In the genomic region with DNA sequence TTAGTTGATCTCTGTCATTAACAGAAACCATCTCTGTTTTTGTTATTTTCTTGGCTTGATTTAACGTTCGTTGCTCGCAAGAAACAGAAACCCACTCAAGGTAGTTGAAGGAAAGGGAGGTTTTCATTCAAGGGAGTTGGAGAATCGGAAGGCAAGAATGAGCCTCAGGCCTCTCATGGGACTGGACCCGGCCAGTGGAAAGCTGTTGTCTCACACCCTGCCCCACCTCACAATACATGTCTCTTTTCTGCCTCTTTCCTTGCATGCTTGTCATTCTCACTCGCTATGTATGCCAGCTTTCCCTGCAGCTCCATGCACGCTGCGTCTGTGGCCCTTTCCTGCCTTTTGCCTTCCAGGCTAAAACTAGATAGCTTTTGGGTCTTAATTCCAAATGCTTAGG, we compare ENCODE assay signal across 27 cellular contexts. TPM values are rescaled to one million over a fixed set of nuclear protein-coding genes. Genes with fewer than 3 reads are reported as not detected.
"Had no signal": no experiment of that assay in that cellular context is flagged by ENCODE, and none has a peak within 500 bp of the region (broad histone marks: within the 10 kb centered on the region; RNA-seq: fewer than 3 reads in every experiment).

No MANE protein-coding gene starts in this region.

- H3K4me3 Mint-ChIP-seq: activated CD8-positive, alpha-beta T cell treated with anti-CD3 and anti-CD28 coated beads, Interleukin-2, amount 10 ng/mL, durations not matched to agents 7 days and 5 days; activated T-helper 17 cell treated with anti-CD3 and anti-CD28 coated beads, Interleukin-2, amount 50 U/mL, for 72 hours; naive thymus-derived CD8-positive, alpha-beta T cell; stimulated activated naive CD8-positive, alpha-beta T cell treated with anti-CD3 and anti-CD28 coated beads, Interleukin-15, Interleukin-2, amounts not matched to agents 100 ng/mL and 50 ng/mL, for 24 hours had no signal

- H3K4me3 ChIP-seq: breast epithelium, colonic mucosa, esophagus squamous epithelium, gastroesophageal sphincter, heart right ventricle, lower lobe of right lung, pancreas, thyroid gland had no signal

- H3K36me3 ChIP-seq: breast epithelium, colonic mucosa, neutrophil, pancreas, thyroid gland had no signal

- H3K27me3 Mint-ChIP-seq: activated T-helper 17 cell treated with anti-CD3 and anti-CD28 coated beads, Interleukin-2, amount 50 U/mL, for 72 hours; naive thymus-derived CD8-positive, alpha-beta T cell; stimulated activated naive CD8-positive, alpha-beta T cell treated with anti-CD3 and anti-CD28 coated beads, Interleukin-15, Interleukin-2, amounts not matched to agents 100 ng/mL and 50 ng/mL, for 24 hours had no signal

- H3K9me3 Mint-ChIP-seq: activated naive CD4-positive, alpha-beta T cell treated with anti-CD3 and anti-CD28 coated beads, Interleukin-2, amount 50 U/mL, for 72 hours; activated T-helper 17 cell treated with anti-CD3 and anti-CD28 coated beads, Interleukin-2, amount 50 U/mL, for 72 hours; naive thymus-derived CD8-positive, alpha-beta T cell; stimulated activated naive CD8-positive, alpha-beta T cell treated with anti-CD3 and anti-CD28 coated beads, Interleukin-15, Interleukin-2, amounts not matched to agents 100 ng/mL and 50 ng/mL, for 24 hours had no signal

- ATAC-seq: activated CD8-positive, alpha-beta T cell treated with anti-CD3 and anti-CD28 coated beads, Interleukin-2, amount 10 ng/mL, durations not matched to agents 7 days and 5 days; activated naive CD4-positive, alpha-beta T cell treated with anti-CD3 and anti-CD28 coated beads, Interleukin-2, amount 50 U/mL, for 72 hours; activated T-helper 17 cell treated with anti-CD3 and anti-CD28 coated beads, Interleukin-2, amount 50 U/mL, for 72 hours; gastroesophageal sphincter; heart right ventricle; lower lobe of right lung; naive thymus-derived CD8-positive, alpha-beta T cell; pancreas; right cardiac atrium had no signal

- H3K27me3 ChIP-seq: breast epithelium, colonic mucosa, esophagus squamous epithelium, gastroesophageal sphincter, heart right ventricle, neutrophil, pancreas, thyroid gland had no signal

- DNase-seq: activated CD4-positive, alpha-beta T cell treated with anti-CD3 and anti-CD28 coated beads for 1 hour; activated CD4-positive, alpha-beta T cell treated with anti-CD3 and anti-CD28 coated beads, Interleukin-2, amount 50 U/mL, for 1 hour; activated CD8-positive, alpha-beta T cell treated with anti-CD3 and anti-CD28 coated beads, Interleukin-2, amount 10 ng/mL, durations not matched to agents 7 days and 5 days; colonic mucosa; esophagus squamous epithelium; heart right ventricle; kidney; lower lobe of right lung; naive thymus-derived CD8-positive, alpha-beta T cell; pancreas; right cardiac atrium; stimulated activated CD4-positive, alpha-beta T cell treated with anti-CD3 and anti-CD28 coated beads, Interleukin-12 subunit alpha, Interleukin-12 subunit beta, amount 100 ng/mL, for 4 hours; stimulated activated CD4-positive, alpha-beta T cell treated with anti-CD3 and anti-CD28 coated beads, Interleukin-4, amount 100 ng/mL, for 4 hours; substantia nigra; thyroid gland; WERI-Rb-1 had no signal

- H3K27ac Mint-ChIP-seq: activated CD8-positive, alpha-beta T cell treated with anti-CD3 and anti-CD28 coated beads, Interleukin-2, amount 10 ng/mL, durations not matched to agents 7 days and 5 days; activated T-helper 17 cell treated with anti-CD3 and anti-CD28 coated beads, Interleukin-2, amount 50 U/mL, for 72 hours; stimulated activated naive CD8-positive, alpha-beta T cell treated with anti-CD3 and anti-CD28 coated beads, Interleukin-15, Interleukin-2, amounts not matched to agents 100 ng/mL and 50 ng/mL, for 24 hours had no signal

- H3K36me3 Mint-ChIP-seq: activated naive CD4-positive, alpha-beta T cell treated with anti-CD3 and anti-CD28 coated beads, Interleukin-2, amount 50 U/mL, for 72 hours had no signal

- H3K4me1 ChIP-seq: breast epithelium, colonic mucosa, esophagus squamous epithelium, gastroesophageal sphincter, pancreas, thyroid gland had no signal

- H3K9me3 ChIP-seq: breast epithelium, colonic mucosa, esophagus squamous epithelium, gastroesophageal sphincter, heart right ventricle, lower lobe of right lung, neutrophil, pancreas, thyroid gland had no signal

- H3K27ac ChIP-seq: breast epithelium, colonic mucosa, esophagus squamous epithelium, gastroesophageal sphincter, heart right ventricle, lower lobe of right lung, neutrophil, pancreas, thyroid gland, WERI-Rb-1 had no signal

RNA-seq across cellular contexts. Expression of gene KCNH6, which starts 45.4 kb away (rescaled TPM):
- total RNA-seq: activated CD8-positive, alpha-beta T cell treated with anti-CD3 and anti-CD28 coated beads, Interleukin-2, amount 10 ng/mL, durations not matched to agents 7 days and 5 days; breast epithelium; esophagus squamous epithelium; gastroesophageal sphincter; mesenteric fat pad; naive thymus-derived CD8-positive, alpha-beta T cell; pulmonary artery endothelial cell; right cardiac atrium; skeletal muscle tissue; T-helper 2 cell treated with Interferon-gamma antibody and Interleukin-4, amounts not matched to agents 100 ng/mL and 5 ng/mL, for 36 hours; urinary bladder had no signal
- polyA plus RNA-seq: heart right ventricle; naive thymus-derived CD8-positive, alpha-beta T cell; right cardiac atrium; urinary bladder had no signal
